In the genomic region with DNA sequence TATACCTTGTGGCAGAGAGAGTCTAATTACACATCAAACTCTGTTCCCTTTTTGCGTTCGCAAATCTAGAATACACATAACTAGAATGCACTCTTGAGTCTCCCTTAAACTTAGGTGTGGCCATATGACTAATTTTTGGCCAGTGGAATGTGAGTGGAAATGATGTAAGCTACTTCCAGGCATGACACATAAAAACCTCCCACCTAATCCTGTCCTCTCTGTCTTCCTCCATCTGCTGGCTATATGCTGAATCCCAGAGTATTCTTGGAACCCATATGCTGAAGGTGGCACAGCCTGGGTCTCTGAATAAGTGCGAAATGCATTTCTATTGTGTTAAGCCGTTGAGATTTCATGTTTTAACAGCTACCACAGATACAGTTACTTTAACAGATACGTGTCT, we compare ENCODE assay signal across 1 cellular context.
TF ChIP-seq lines count a peak whose summit lies in the region.

No MANE protein-coding gene starts in this region.

TF ChIP-seq in HepG2, 621 proteins besides CTCF, POLR2A, EP300 and RAD21 (continued from another document):
- TF ChIP-seq ATF2 (CRISPR knock-in tag; IDR thresholded peaks at IDR 0.05) = no peak
- TF ChIP-seq ZNF674 (CRISPR knock-in tag; IDR thresholded peaks at IDR 0.05; ENCODE audit: low read depth) = no peak
- no peak for TF ChIP-seq ZNF367 (CRISPR knock-in tag; IDR thresholded peaks at IDR 0.05; ENCODE audit: borderline replicate concordance)
- no peak for TF ChIP-seq KDM3A (CRISPR knock-in tag; IDR thresholded peaks at IDR 0.05; ENCODE audit: low read depth)
